ENCODE assay signal across 8 cellular contexts in the genomic region with DNA sequence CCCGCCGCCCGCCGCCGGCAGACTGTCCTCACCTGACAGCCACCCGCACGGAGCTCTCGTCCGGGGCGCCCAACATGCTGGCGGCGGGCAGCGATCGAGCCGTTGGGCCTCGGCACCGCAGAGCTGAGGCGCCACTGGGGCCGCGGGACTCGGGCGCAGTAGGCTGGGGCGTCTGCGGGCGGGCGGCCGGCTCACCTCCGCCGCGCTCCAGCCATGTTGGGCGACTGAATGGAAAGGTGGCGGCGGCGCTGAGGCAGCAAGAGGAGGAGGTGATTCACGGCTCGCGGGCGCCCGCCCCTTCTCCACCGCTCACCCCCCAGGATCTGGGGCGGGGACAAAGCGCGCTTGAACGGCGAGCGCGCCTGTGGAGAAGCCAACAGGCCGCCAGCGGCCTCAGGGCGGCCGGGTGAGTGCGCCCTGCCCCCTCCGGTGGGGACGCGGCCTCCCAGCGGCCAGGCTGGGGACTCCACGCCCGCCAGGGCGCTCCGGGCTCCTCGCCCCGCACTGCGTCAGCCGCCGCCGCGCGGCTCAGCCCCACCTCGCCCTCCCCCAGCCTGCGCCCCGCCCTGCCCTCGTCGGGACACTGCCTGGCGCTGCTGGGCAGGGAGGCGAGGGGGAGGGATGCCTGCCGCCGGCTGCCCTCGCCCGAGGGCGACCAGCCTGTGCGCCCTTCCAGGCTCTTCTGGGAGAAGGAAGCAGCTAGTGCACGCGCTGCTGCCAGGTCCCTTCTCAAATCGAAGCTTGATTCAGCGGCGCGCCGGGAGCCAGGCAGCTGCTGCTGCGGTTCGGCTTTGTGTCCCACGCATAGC. TPM values are rescaled to one million over a fixed set of nuclear protein-coding genes. Genes with fewer than 3 reads are reported as not detected.
A peak's percentile ranks its signal among the peaks of the same experiment; 100 is the strongest.
DNase-seq lines count a peak whose midpoint lies in the region; ATAC-seq and TF ChIP-seq lines count a peak whose summit lies in the region.

A gene with protein sequence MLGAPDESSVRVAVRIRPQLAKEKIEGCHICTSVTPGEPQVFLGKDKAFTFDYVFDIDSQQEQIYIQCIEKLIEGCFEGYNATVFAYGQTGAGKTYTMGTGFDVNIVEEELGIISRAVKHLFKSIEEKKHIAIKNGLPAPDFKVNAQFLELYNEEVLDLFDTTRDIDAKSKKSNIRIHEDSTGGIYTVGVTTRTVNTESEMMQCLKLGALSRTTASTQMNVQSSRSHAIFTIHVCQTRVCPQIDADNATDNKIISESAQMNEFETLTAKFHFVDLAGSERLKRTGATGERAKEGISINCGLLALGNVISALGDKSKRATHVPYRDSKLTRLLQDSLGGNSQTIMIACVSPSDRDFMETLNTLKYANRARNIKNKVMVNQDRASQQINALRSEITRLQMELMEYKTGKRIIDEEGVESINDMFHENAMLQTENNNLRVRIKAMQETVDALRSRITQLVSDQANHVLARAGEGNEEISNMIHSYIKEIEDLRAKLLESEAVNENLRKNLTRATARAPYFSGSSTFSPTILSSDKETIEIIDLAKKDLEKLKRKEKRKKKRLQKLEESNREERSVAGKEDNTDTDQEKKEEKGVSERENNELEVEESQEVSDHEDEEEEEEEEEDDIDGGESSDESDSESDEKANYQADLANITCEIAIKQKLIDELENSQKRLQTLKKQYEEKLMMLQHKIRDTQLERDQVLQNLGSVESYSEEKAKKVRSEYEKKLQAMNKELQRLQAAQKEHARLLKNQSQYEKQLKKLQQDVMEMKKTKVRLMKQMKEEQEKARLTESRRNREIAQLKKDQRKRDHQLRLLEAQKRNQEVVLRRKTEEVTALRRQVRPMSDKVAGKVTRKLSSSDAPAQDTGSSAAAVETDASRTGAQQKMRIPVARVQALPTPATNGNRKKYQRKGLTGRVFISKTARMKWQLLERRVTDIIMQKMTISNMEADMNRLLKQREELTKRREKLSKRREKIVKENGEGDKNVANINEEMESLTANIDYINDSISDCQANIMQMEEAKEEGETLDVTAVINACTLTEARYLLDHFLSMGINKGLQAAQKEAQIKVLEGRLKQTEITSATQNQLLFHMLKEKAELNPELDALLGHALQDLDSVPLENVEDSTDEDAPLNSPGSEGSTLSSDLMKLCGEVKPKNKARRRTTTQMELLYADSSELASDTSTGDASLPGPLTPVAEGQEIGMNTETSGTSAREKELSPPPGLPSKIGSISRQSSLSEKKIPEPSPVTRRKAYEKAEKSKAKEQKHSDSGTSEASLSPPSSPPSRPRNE (N-terminal part only) (minus strand): TSS at position 226 of the 809 bp plus-strand sequence. CDS start 150 bp downstream, at position 76.

- H3K9me3 Mint-ChIP-seq in progenitor cell of endocrine pancreas (ENCODE audit: low read depth), result no peaks in the 10 kb centered on the region

- no peaks in the 10 kb centered on the region for H3K27me3 Mint-ChIP-seq in progenitor cell of endocrine pancreas

- H3K4me3 Mint-ChIP-seq in progenitor cell of endocrine pancreas (ENCODE audit: low read depth), result peak within 1 kb of the TSS; percentile 95

- peak within 1 kb of the TSS; percentile 97 for H3K27ac Mint-ChIP-seq in progenitor cell of endocrine pancreas

- peak; percentile 88 for DNase-seq in NCI-H1105 (lab: John Stamatoyannopoulos, UW)
- peak; percentile 90 for DNase-seq in SW480 (ENCODE audit: low spot score)
- DNase-seq in amniotic epithelial cell (ENCODE audit: low read depth), result peak; percentile 87
- DNase-seq in left cardiac atrium, result peak; percentile 92
- DNase-seq in progenitor cell of endocrine pancreas (ENCODE audit: low spot score, unreplicated experiment), result peak; percentile 91
- DNase-seq in upper lobe of right lung, result peak; percentile 96

- peaks cover 35% of the 10 kb centered on the region for H3K4me1 Mint-ChIP-seq in progenitor cell of endocrine pancreas (ENCODE audit: low read depth)

- H3K4me3 ChIP-seq in upper lobe of right lung, result peak within 1 kb of the TSS; percentile 62

- peak within 1 kb of the TSS; percentile 63 for H3K27ac ChIP-seq in upper lobe of right lung

- TF ChIP-seq CTCF in GM12872 (IDR thresholded peaks at IDR 0.05; ENCODE audit: insufficient read depth, low read depth, low read length) (peak; percentile 70), progenitor cell of endocrine pancreas (IDR thresholded peaks at IDR 0.05; ENCODE audit: unreplicated experiment) (peak; percentile 80), upper lobe of right lung (IDR thresholded peaks at IDR 0.05) (peak; percentile 52)

- H3K4me1 ChIP-seq in upper lobe of right lung, result no peaks in the 10 kb centered on the region

- H3K27me3 ChIP-seq in upper lobe of right lung, result no peaks in the 10 kb centered on the region

- no peaks in the 10 kb centered on the region for H3K36me3 ChIP-seq in upper lobe of right lung

- no peaks in the 10 kb centered on the region for H3K9me3 ChIP-seq in upper lobe of right lung

- ATAC-seq in HG02588 (IDR thresholded peaks at IDR 0.05; ENCODE audit: unreplicated experiment), result peak; percentile 91
- ATAC-seq in left cardiac atrium, result peak; percentile 97 to 98
- peak; percentile 98 for ATAC-seq in upper lobe of right lung

- intact Hi-C loops in left cardiac atrium (cut with DNase I), result loop anchor here in 1 of 2 donors (5.0 kb wide), 1 partner anchor 126 kb away; no protein-coding TSS in a partner anchor
- intact Hi-C loops in upper lobe of right lung (cut with DNase I), result no loop called here

- H3K36me3 Mint-ChIP-seq in progenitor cell of endocrine pancreas (ENCODE audit: insufficient read depth), result no peaks in the 10 kb centered on the region

RNA-seq across cellular contexts. Expression of the gene that starts here (rescaled TPM):
- total RNA-seq in left cardiac atrium, result 10 to 100 TPM; 31.9 to 40.0 TPM
- total RNA-seq in progenitor cell of endocrine pancreas, result 54.1 and 57.3 TPM in 2 replicates
- 12.2 TPM for total RNA-seq in upper lobe of right lung

Comparison
In these comparisons a context has a peak if more than half of its experiments do, and no peak if none do; other contexts are left out.
1. Peak in every context shown above with its lines: DNase-seq, ATAC-seq, H3K4me3 ChIP-seq and H3K27ac ChIP-seq.